24 cellular contexts compared by ENCODE assay signal in the genomic region with DNA sequence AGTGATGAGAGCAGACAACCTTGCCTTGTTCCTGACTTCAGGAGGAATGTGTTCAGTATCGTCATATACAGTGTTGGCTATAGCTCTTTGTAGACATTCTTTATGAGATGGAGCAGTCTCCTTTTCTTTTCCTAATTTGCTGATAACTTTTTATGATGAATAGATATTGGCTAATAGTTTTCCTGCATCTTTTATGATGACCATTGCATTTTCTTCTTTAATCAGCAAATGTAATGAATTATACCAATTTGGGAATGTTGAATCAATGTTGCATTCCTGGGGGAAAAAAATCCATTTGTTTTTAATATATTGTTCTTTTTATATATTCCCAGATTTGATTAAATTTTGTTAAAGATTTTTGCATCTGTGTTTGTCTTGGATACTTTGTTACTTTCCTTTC. TPM values are rescaled to one million over a fixed set of nuclear protein-coding genes. Genes with fewer than 3 reads are reported as not detected.
DNase-seq lines count a peak whose midpoint lies in the region; ATAC-seq, FAIRE-seq and TF ChIP-seq lines count a peak whose summit lies in the region.
"Had no signal": no experiment of that assay in that cellular context is flagged by ENCODE, and none has a peak within 500 bp of the region (broad histone marks: within the 10 kb centered on the region; RNA-seq: fewer than 3 reads in every experiment).

No MANE protein-coding gene starts in this region.

- ATAC-seq in K562 (no peak), memory B cell (ENCODE audit: low read depth) (no peak)
- ATAC-seq: Panc1 had no signal

- DNase-seq in CD14-positive monocyte (ENCODE audit: low spot score) (no peak), K562 (ENCODE audit: extremely low read depth in 1 of 4, low spot score in 3 of 4) (no peak), memory B cell (ENCODE audit: low spot score in 2 of 2) (no peak), transverse colon (no peak), CD1c-positive myeloid dendritic cell (ENCODE audit: extremely low spot score) (no peak), GM12891 (ENCODE audit: insufficient read length, low spot score) (no peak), kidney tubule cell (ENCODE audit: low spot score) (no peak)
- DNase-seq: AML-193, C1 segment of cervical spinal cord, Calu3, DMS153, DND-41, Kasumi-1, NCI-H1105, NCI-H146, NCI-H2029 treated with DMSO at 0.1 percent for 48 hours, NCI-H526 treated with DMSO at 0.1 percent for 48 hours, SHP77 had no signal

- H3K4me1 ChIP-seq in K562 (replicated peaks in 1 of 2; ENCODE audit: control insufficient read depth in 2 of 2, insufficient read depth in 2 of 2, low read length in 2 of 2) (peaks cover 0 to 2% of the 10 kb centered on the region in 2 experiments; a peak in 1 of 5 replicates), transverse colon (peaks cover 0 to 20% (median 0%) of the 10 kb centered on the region in 4 donors)

- in situ Hi-C loops in K562 (cut with MboI): no loop called here
- in situ Hi-C loops in transverse colon (cut with MboI; ENCODE audit: low pct_ligation_motif_present in 1 of 4, low pct_unique_long_range_greater_than_20kb in 1 of 4, low sequenced_read_pairs in 3 of 4): no loop called here

- H3K9me3 Mint-ChIP-seq in CD14-positive monocyte: peaks cover 0 to 2% (median 0%) of the 10 kb centered on the region in 7 donors
- H3K9me3 Mint-ChIP-seq in memory B cell: no peaks in the 10 kb centered on the region

- H3K27me3 Mint-ChIP-seq in CD14-positive monocyte (ENCODE audit: low read depth in 3 of 3) (no peaks in the 10 kb centered on the region), memory B cell (no peaks in the 10 kb centered on the region)

- no peak for TF ChIP-seq RAD21 in K562 (CRISPR knock-in tag; conservative IDR thresholded peaks at IDR 0.05 in 1 of 2, IDR thresholded peaks at IDR 0.05 in 1 of 2)

- H2AFZ ChIP-seq in K562 (ENCODE audit: low read depth, low read length): no peak overlapping the region

- WGBS in K562 (ENCODE audit: insufficient coverage, low coverage, missing lambda C conversion rate): 89% methylated on average over 1 of the region's 1 CpG
- 86 to 100% methylated on average over 1 of the region's 1 CpG for WGBS in transverse colon (ENCODE audit: low coverage in 1 of 2), 2 donors

- BruUV-seq in K562 (replicated peaks; lab: Mats Ljungman, UMichigan): no TSS peak

- POLR2A ChIA-PET in K562 (lab: Yijun Ruan, JAX): no interaction called here

- CTCF ChIA-PET in K562 (lab: Yijun Ruan, JAX; ENCODE audit: low intra/inter-chr PET ratio): no interaction called here

- TF ChIP-seq CTCF in CD14-positive monocyte (IDR thresholded peaks at IDR 0.05) (no peak), K562 (IDR thresholded peaks at IDR 0.05 in 2 of 3, conservative IDR thresholded peaks at IDR 0.05 in 1 of 3; ENCODE audit: insufficient read depth in 2 of 3, low read depth in 1 of 3, low read length in 3 of 3) (no peak), transverse colon (IDR thresholded peaks at IDR 0.05) (no peak)

- no peaks in the 10 kb centered on the region for H4K20me1 ChIP-seq in K562 (replicated peaks; ENCODE audit: control insufficient read depth, insufficient read depth, low read length)

- H3K9me3 ChIP-seq in K562 (replicated peaks; ENCODE audit: control insufficient read depth, insufficient read depth, low read depth, low read length): no peaks in the 10 kb centered on the region
- no peaks in the 10 kb centered on the region for H3K9me3 ChIP-seq in transverse colon

- no peak overlapping the region for H3K9ac ChIP-seq in K562 (ENCODE audit: insufficient read depth in 1 of 2, low read depth in 2 of 2, low read length in 2 of 2)

- H3K79me2 ChIP-seq in K562 (ENCODE audit: control insufficient read depth, insufficient read depth, low read length): peaks cover 3% of the 10 kb centered on the region

- no peak overlapping the region for H3K4me3 ChIP-seq in K562
- H3K4me3 ChIP-seq in transverse colon: no peak overlapping the region

- TF ChIP-seq EP300 in K562 (IDR thresholded peaks at IDR 0.05; ENCODE audit: low read length) (no peak), transverse colon (IDR thresholded peaks at IDR 0.05; ENCODE audit: low read depth) (no peak)

- H3K4me3 Mint-ChIP-seq in CD14-positive monocyte (peak overlapping the region in 1 of 2 donors; percentile 62), memory B cell (no peak overlapping the region)

- H3K27me3 ChIP-seq in K562 (ENCODE audit: control insufficient read depth in 2 of 2, insufficient read depth in 2 of 2, low read length in 2 of 2) (no peaks in the 10 kb centered on the region), transverse colon (no peaks in the 10 kb centered on the region)

- no peak for TF ChIP-seq POLR2A in K562 (conservative IDR thresholded peaks at IDR 0.05)
- no peak for TF ChIP-seq POLR2A in transverse colon (IDR thresholded peaks at IDR 0.05)
- no peak for TF ChIP-seq POLR2A in GM12891 (IDR thresholded peaks at IDR 0.05; ENCODE audit: low read depth, low read length)

- H3K9me1 ChIP-seq in K562 (ENCODE audit: control insufficient read depth, insufficient read depth, low read length): no peaks in the 10 kb centered on the region

- no peak overlapping the region for H3K27ac ChIP-seq in K562 (ENCODE audit: extremely low read depth, low read depth, low read length)
- H3K27ac ChIP-seq in transverse colon: peak overlapping the region; percentile 52 to 72 (median 68)
- H3K27ac ChIP-seq: RWPE1 had no signal

- intact Hi-C loops in CD14-positive monocyte (cut with micrococcal nuclease): no loop called here
- intact Hi-C loops in K562 (cut with micrococcal nuclease): no loop called here
- intact Hi-C loops in transverse colon (cut with DNase I; ENCODE audit: low total_unique reads): no loop called here

- FAIRE-seq in K562 (lab: Jason Lieb, UNC) (no peak), GM12891 (lab: Jason Lieb, UNC) (no peak)
- FAIRE-seq: A204.1, GM18507, H54 had no signal

- H3K36me3 ChIP-seq in K562 (ENCODE audit: control insufficient read depth, insufficient read depth, low read length) (peaks cover 21% of the 10 kb centered on the region; the same call in 2 of the 3 replicates), transverse colon (peaks cover 0 to 11% (median 2%) of the 10 kb centered on the region in 4 donors)

- H3K4me2 ChIP-seq in K562 (ENCODE audit: insufficient read depth, low read length): no peak overlapping the region

- H3K36me3 Mint-ChIP-seq in CD14-positive monocyte (peaks cover 65 to 67% of the 10 kb centered on the region in 2 donors), memory B cell (peaks cover 50% of the 10 kb centered on the region)

- H3K4me1 Mint-ChIP-seq in CD14-positive monocyte (peaks cover 67% of the 10 kb centered on the region), memory B cell (peaks cover 26% of the 10 kb centered on the region)

- H3K27ac Mint-ChIP-seq in CD14-positive monocyte: peak overlapping the region; percentile 78 to 97 (median 93)
- H3K27ac Mint-ChIP-seq in memory B cell: peak overlapping the region; percentile 68

RNA-seq across cellular contexts. Expression of a gene that starts 23.7 kb away (rescaled TPM):
- polyA plus RNA-seq in CD14-positive monocyte (10 to 100 TPM in 1 of 2 donors, 1 to 10 TPM in 1; 4.4 to 24.1 TPM), K562 (2011; rRNA removed) (40.5 and 58.9 TPM in 2 replicates), K562 (2014; fragmentation: Illumina TruSeq; extraction: Trizol) (34.9 and 46.1 TPM in 2 replicates), K562 (2014; fragmentation: Nextera tagmentation; extraction: Ambion mirVana) (1 to 10 TPM; 1.4 to 1.7 TPM), K562 (2014; rRNA removed) (29.0 and 33.8 TPM in 2 replicates)
- total RNA-seq in K562 (2011; cell fraction: chromatin; rRNA removed; ENCODE audit: low replicate concordance): 27.5 and 41.4 TPM in 2 replicates
- 13.7 and 14.7 TPM in 2 replicates for total RNA-seq in K562 (2011; cell fraction: nucleolus; rRNA removed)
- total RNA-seq in K562 (2011; cell fraction: nucleoplasm; rRNA removed): 23.5 and 27.9 TPM in 2 replicates
- total RNA-seq in K562 (2014; rRNA removed) (24.6 and 29.1 TPM in 2 replicates), K562 (2014; rRNA removed; fragmentation: Illumina TruSeq; extraction: Trizol) (35.1 and 36.3 TPM in 2 replicates), K562 (2015; rRNA removed; fragmentation: Illumina TruSeq; extraction: Trizol) (37.5 and 38.7 TPM in 2 replicates), K562 (2021) (43.0 and 47.4 TPM in 2 replicates), transverse colon (10 to 100 TPM; 18.9 to 70.7 (median 40.0) TPM)
- polyA plus RNA-seq in K562 (2011; cell fraction: cytosol; rRNA removed): 32.8 and 37.0 TPM in 2 replicates
- polyA plus RNA-seq in K562 (2011; cell fraction: nucleus; rRNA removed): 20.4 and 20.6 TPM in 2 replicates
- polyA plus RNA-seq in K562 (2012): 40.5 and 40.6 TPM in 2 replicates
- polyA minus RNA-seq in K562 (2011; rRNA and poly(A)+ RNA removed): 92.3 and 93.1 TPM in 2 replicates
- polyA minus RNA-seq in K562 (2011; cell fraction: cytosol; rRNA and poly(A)+ RNA removed): 33.8 and 36.1 TPM in 2 replicates
- 13.2 and 20.1 TPM in 2 replicates for polyA minus RNA-seq in K562 (2011; cell fraction: nucleus; rRNA and poly(A)+ RNA removed)
- polyA plus RNA-seq in GM12891 (2012; ENCODE audit: low read depth, missing spikeins): 13.1 TPM

RNA-seq across cellular contexts. Expression of a gene that starts 24.1 kb away (rescaled TPM):
- polyA plus RNA-seq in CD14-positive monocyte (10 to 100 TPM; 27.5 to 33.1 TPM), K562 (2011; rRNA removed) (42.7 and 67.4 TPM in 2 replicates), K562 (2014; fragmentation: Illumina TruSeq; extraction: Trizol) (41.6 and 51.6 TPM in 2 replicates), K562 (2014; fragmentation: Nextera tagmentation; extraction: Ambion mirVana) (10 to 100 TPM; 43.8 to 48.0 TPM), K562 (2014; rRNA removed) (35.9 and 42.6 TPM in 2 replicates)
- 8.8 and 14.9 TPM in 2 replicates for total RNA-seq in K562 (2011; cell fraction: chromatin; rRNA removed; ENCODE audit: low replicate concordance)
- total RNA-seq in K562 (2011; cell fraction: nucleolus; rRNA removed): 6.3 and 6.7 TPM in 2 replicates
- total RNA-seq in K562 (2011; cell fraction: nucleoplasm; rRNA removed): 9.2 and 12.9 TPM in 2 replicates
- total RNA-seq in K562 (2014; rRNA removed) (26.1 and 26.2 TPM in 2 replicates), K562 (2014; rRNA removed; fragmentation: Illumina TruSeq; extraction: Trizol) (48.0 and 52.2 TPM in 2 replicates), K562 (2015; rRNA removed; fragmentation: Illumina TruSeq; extraction: Trizol) (43.7 and 46.5 TPM in 2 replicates), K562 (2021) (24.2 and 24.5 TPM in 2 replicates), transverse colon (10 to 100 TPM; 15.1 to 53.5 (median 32.8) TPM)
- polyA plus RNA-seq in K562 (2011; cell fraction: cytosol; rRNA removed): 20.1 and 30.5 TPM in 2 replicates
- 5.7 and 9.6 TPM in 2 replicates for polyA plus RNA-seq in K562 (2011; cell fraction: nucleus; rRNA removed)
- 36.9 and 50.3 TPM in 2 replicates for polyA plus RNA-seq in K562 (2012)
- 41.8 and 46.2 TPM in 2 replicates for polyA minus RNA-seq in K562 (2011; rRNA and poly(A)+ RNA removed)
- 7.1 and 14.4 TPM in 2 replicates for polyA minus RNA-seq in K562 (2011; cell fraction: cytosol; rRNA and poly(A)+ RNA removed)
- 3.6 and 6.4 TPM in 2 replicates for polyA minus RNA-seq in K562 (2011; cell fraction: nucleus; rRNA and poly(A)+ RNA removed)
- polyA plus RNA-seq in GM12891 (2012; ENCODE audit: low read depth, missing spikeins): 11.9 TPM

RNA-seq across cellular contexts. Expression of a gene that starts 56.5 kb away (rescaled TPM):
- polyA plus RNA-seq in CD14-positive monocyte (1 to 10 TPM; 1.4 to 3.1 TPM), K562 (2011; rRNA removed) (not detected in 2 replicates), K562 (2014; fragmentation: Illumina TruSeq; extraction: Trizol) (not detected in 2 replicates), K562 (2014; fragmentation: Nextera tagmentation; extraction: Ambion mirVana) (not detected), K562 (2014; rRNA removed) (not detected in 2 replicates)
- total RNA-seq in K562 (2011; cell fraction: chromatin; rRNA removed; ENCODE audit: low replicate concordance): not detected in 2 replicates
- not detected in 2 replicates for total RNA-seq in K562 (2011; cell fraction: nucleolus; rRNA removed)
- total RNA-seq in K562 (2011; cell fraction: nucleoplasm; rRNA removed): not detected in 2 replicates
- total RNA-seq in K562 (2014; rRNA removed) (not detected in 2 replicates), K562 (2014; rRNA removed; fragmentation: Illumina TruSeq; extraction: Trizol) (not detected in 2 replicates), K562 (2015; rRNA removed; fragmentation: Illumina TruSeq; extraction: Trizol) (not detected in 2 replicates), K562 (2021) (not detected in 2 replicates), transverse colon (1 to 10 TPM in 2 of 4 donors, not detected in 2; 1.1 to 2.1 TPM)
- not detected in 2 replicates for polyA plus RNA-seq in K562 (2011; cell fraction: cytosol; rRNA removed)
- not detected in 2 replicates for polyA plus RNA-seq in K562 (2011; cell fraction: nucleus; rRNA removed)
- not detected in 2 replicates for polyA plus RNA-seq in K562 (2012)
- not detected in 2 replicates for polyA minus RNA-seq in K562 (2011; rRNA and poly(A)+ RNA removed)
- not detected in 2 replicates for polyA minus RNA-seq in K562 (2011; cell fraction: cytosol; rRNA and poly(A)+ RNA removed)
- not detected in 2 replicates for polyA minus RNA-seq in K562 (2011; cell fraction: nucleus; rRNA and poly(A)+ RNA removed)
- 0.47 TPM for polyA plus RNA-seq in GM12891 (2012; ENCODE audit: low read depth, missing spikeins)
- total RNA-seq: OCI-LY7 had no signal
